18 cellular contexts compared by ENCODE assay signal in the genomic region with DNA sequence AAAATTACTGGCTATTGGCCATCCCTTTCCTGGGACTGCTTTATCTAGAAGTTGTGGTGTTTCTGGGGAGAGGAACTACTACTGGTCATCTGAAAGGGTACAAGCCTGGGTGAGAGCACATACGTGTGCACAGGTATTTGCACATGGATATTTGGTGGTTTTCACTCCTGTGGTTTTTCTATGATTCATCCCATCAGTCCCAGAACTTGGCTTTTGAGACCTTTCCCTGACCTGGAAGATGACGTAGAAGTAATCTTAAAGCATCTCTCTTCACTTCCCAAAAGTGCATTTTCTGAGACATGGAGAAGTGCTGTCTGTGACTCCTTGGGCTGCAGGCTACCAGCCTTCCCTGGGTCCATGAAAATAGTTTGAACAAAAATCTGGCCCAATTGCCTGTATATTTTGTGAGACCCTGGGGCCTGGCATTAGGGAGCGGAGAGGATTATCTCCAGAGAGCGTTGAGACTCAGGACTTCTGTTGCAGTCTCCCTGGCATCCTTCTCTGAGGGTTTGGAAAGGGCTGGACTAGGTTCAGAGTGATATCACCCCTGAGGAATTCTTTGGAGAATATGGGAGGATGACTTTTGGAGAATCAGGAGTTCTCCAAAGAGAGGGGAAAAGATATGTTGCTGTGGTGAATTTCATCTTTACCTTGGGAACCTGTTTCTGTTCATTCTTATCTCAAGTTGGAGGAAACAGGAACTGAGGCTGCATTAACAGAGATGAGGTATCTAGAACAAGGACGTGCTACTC.
"Had no signal": no experiment of that assay in that cellular context is flagged by ENCODE, and none has a peak within 500 bp of the region (broad histone marks: within the 10 kb centered on the region; RNA-seq: fewer than 3 reads in every experiment).

No MANE protein-coding gene starts in this region.

- H3K4me3 ChIP-seq: breast epithelium, psoas muscle, right lobe of liver, spleen, testis had no signal

- ATAC-seq: effector memory CD8-positive, alpha-beta T cell; natural killer cell treated with Interleukin-12 subunit alpha and Interleukin-12 subunit beta and Interleukin-15 and Interleukin-18, amount 100 ng/mL, for 72 hours; psoas muscle; right lobe of liver; stimulated activated naive CD8-positive, alpha-beta T cell treated with anti-CD3 and anti-CD28 coated beads, Interleukin-15, amount 100 ng/mL, for 72 hours; T-helper 17 cell had no signal

- H3K4me1 ChIP-seq: spleen, testis had no signal

- H3K27ac ChIP-seq: breast epithelium, psoas muscle, right lobe of liver, spleen, testis had no signal

- H3K36me3 Mint-ChIP-seq: activated naive CD8-positive, alpha-beta T cell treated with anti-CD3 and anti-CD28 coated beads for 36 hours; natural killer cell treated with Interleukin-12 subunit alpha and Interleukin-12 subunit beta and Interleukin-15 and Interleukin-18, amount 100 ng/mL, for 72 hours had no signal

- H3K27ac Mint-ChIP-seq: activated CD4-positive, alpha-beta T cell treated with anti-CD3 and anti-CD28 coated beads, Interleukin-2, amount 10 ng/mL, durations not matched to agents 24 days and 14 days; activated naive CD8-positive, alpha-beta T cell treated with anti-CD3 and anti-CD28 coated beads for 36 hours; activated T-helper 1 cell treated with anti-CD3 and anti-CD28 coated beads, Interleukin-12 subunit alpha, Interleukin-12 subunit beta, Interleukin-2, Interleukin-4 antibody, amounts not matched to agents 30 ng/mL and 10 ng/mL and 1 ng/mL, durations not matched to agents 14 hours and 24 hours and 36 hours; dendritic cell treated with granulocyte-macrophage colony-stimulating factor and Interleukin-4, amounts not matched to agents 40 ng/mL and 50 ng/mL, for 4 days; effector memory CD8-positive, alpha-beta T cell; natural killer cell treated with Interleukin-12 subunit alpha and Interleukin-12 subunit beta and Interleukin-15 and Interleukin-18, amount 100 ng/mL, for 72 hours; T-helper 17 cell had no signal

- H3K9me3 ChIP-seq: breast epithelium, psoas muscle, right lobe of liver, testis had no signal

- H3K9me3 Mint-ChIP-seq: activated CD4-positive, alpha-beta T cell treated with anti-CD3 and anti-CD28 coated beads, Interleukin-2, amount 10 ng/mL, durations not matched to agents 24 days and 14 days; activated naive CD8-positive, alpha-beta T cell treated with anti-CD3 and anti-CD28 coated beads for 36 hours; activated T-helper 1 cell treated with anti-CD3 and anti-CD28 coated beads, Interleukin-12 subunit alpha, Interleukin-12 subunit beta, Interleukin-2, Interleukin-4 antibody, amounts not matched to agents 30 ng/mL and 10 ng/mL and 1 ng/mL, durations not matched to agents 14 hours and 24 hours and 36 hours; dendritic cell treated with granulocyte-macrophage colony-stimulating factor and Interleukin-4, amounts not matched to agents 40 ng/mL and 50 ng/mL, for 4 days; effector memory CD8-positive, alpha-beta T cell; natural killer cell treated with Interleukin-12 subunit alpha and Interleukin-12 subunit beta and Interleukin-15 and Interleukin-18, amount 100 ng/mL, for 72 hours; stimulated activated naive CD8-positive, alpha-beta T cell treated with anti-CD3 and anti-CD28 coated beads, Interleukin-15, amount 100 ng/mL, for 72 hours had no signal

- H3K36me3 ChIP-seq: breast epithelium, right lobe of liver, spleen had no signal

- H3K4me3 Mint-ChIP-seq: activated CD4-positive, alpha-beta T cell treated with anti-CD3 and anti-CD28 coated beads, Interleukin-2, amount 10 ng/mL, durations not matched to agents 24 days and 14 days; activated naive CD8-positive, alpha-beta T cell treated with anti-CD3 and anti-CD28 coated beads for 36 hours; activated T-helper 1 cell treated with anti-CD3 and anti-CD28 coated beads, Interleukin-12 subunit alpha, Interleukin-12 subunit beta, Interleukin-2, Interleukin-4 antibody, amounts not matched to agents 30 ng/mL and 10 ng/mL and 1 ng/mL, durations not matched to agents 14 hours and 24 hours and 36 hours; dendritic cell treated with granulocyte-macrophage colony-stimulating factor and Interleukin-4, amounts not matched to agents 40 ng/mL and 50 ng/mL, for 4 days; effector memory CD8-positive, alpha-beta T cell; natural killer cell treated with Interleukin-12 subunit alpha and Interleukin-12 subunit beta and Interleukin-15 and Interleukin-18, amount 100 ng/mL, for 72 hours; stimulated activated naive CD8-positive, alpha-beta T cell treated with anti-CD3 and anti-CD28 coated beads, Interleukin-15, amount 100 ng/mL, for 72 hours; T-helper 17 cell had no signal

- H3K27me3 ChIP-seq: breast epithelium, right lobe of liver, testis had no signal

- DNase-seq: activated CD4-positive, alpha-beta T cell treated with anti-CD3 and anti-CD28 coated beads, Interleukin-2, amount 10 ng/mL, durations not matched to agents 24 days and 14 days; activated CD4-positive, CD25-positive, alpha-beta regulatory T cell; activated naive CD8-positive, alpha-beta T cell treated with anti-CD3 and anti-CD28 coated beads for 36 hours; effector memory CD8-positive, alpha-beta T cell; erythroblast; hypothalamus; kidney glomerular epithelial cell; mesenchymal stem cell; psoas muscle; right lobe of liver; spleen; stimulated activated naive CD8-positive, alpha-beta T cell treated with anti-CD3 and anti-CD28 coated beads, Interleukin-15, amount 100 ng/mL, for 72 hours; T-helper 17 cell; testis had no signal

- H3K4me1 Mint-ChIP-seq: activated CD4-positive, alpha-beta T cell treated with anti-CD3 and anti-CD28 coated beads, Interleukin-2, amount 10 ng/mL, durations not matched to agents 24 days and 14 days; activated naive CD8-positive, alpha-beta T cell treated with anti-CD3 and anti-CD28 coated beads for 36 hours; stimulated activated naive CD8-positive, alpha-beta T cell treated with anti-CD3 and anti-CD28 coated beads, Interleukin-15, amount 100 ng/mL, for 72 hours; T-helper 17 cell had no signal
